In the genomic region with DNA sequence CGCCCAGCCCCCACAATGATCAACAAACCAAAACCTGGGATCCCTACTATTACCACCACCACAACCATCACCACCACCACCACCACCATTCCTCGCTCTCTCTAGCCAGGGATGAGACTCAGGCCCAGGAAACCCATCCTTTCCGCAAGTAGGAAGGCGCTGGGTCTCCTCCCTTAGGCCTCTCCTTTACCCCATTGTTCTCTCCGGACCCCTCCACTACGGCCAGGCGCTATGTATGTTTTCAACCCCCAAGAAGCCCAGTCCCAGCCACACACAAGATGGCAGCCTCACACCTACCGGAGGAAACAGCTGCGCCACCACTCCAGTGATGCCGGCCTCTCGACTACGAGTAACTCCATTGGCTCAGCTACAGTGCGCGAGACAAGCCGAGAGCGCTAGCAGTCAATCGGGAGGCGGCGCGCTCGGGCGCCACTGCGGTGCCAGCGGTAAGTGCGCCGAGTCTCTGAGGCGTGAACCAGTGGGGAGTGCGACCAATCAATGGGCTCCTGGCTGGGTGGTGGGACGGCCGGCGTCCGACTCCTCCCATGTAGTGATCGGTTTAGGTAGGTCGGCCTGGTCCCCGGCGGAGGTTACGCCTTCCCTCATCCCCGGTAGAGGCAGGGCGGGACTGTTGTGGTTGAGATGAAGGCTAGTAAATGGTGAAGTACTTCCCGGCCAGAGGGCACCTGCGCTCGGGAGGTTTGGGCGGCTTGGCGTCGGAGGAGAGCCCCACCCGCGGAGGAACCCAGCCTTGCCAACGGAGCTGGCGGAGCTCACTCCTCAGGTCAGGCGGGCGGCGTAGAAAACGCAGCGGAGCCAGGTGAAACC, we compare ENCODE assay signal across 8 cellular contexts. TPM values are rescaled to one million over a fixed set of nuclear protein-coding genes. Genes with fewer than 3 reads are reported as not detected.
A peak's percentile ranks its signal among the peaks of the same experiment; 100 is the strongest.
DNase-seq lines count a peak whose midpoint lies in the region; ATAC-seq and TF ChIP-seq lines count a peak whose summit lies in the region.

A gene (minus strand): TSS at position 376 of the 828 bp plus-strand sequence. CDS start 61,154 bp downstream, outside the sequence.
A gene with protein sequence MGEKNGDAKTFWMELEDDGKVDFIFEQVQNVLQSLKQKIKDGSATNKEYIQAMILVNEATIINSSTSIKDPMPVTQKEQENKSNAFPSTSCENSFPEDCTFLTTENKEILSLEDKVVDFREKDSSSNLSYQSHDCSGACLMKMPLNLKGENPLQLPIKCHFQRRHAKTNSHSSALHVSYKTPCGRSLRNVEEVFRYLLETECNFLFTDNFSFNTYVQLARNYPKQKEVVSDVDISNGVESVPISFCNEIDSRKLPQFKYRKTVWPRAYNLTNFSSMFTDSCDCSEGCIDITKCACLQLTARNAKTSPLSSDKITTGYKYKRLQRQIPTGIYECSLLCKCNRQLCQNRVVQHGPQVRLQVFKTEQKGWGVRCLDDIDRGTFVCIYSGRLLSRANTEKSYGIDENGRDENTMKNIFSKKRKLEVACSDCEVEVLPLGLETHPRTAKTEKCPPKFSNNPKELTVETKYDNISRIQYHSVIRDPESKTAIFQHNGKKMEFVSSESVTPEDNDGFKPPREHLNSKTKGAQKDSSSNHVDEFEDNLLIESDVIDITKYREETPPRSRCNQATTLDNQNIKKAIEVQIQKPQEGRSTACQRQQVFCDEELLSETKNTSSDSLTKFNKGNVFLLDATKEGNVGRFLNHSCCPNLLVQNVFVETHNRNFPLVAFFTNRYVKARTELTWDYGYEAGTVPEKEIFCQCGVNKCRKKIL (plus strand): TSS at position 586 of the 828 bp plus-strand sequence. CDS start 7,620 bp downstream, outside the sequence.

- H3K4ac ChIP-seq in IMR-90 (ENCODE audit: low read depth, low read length): peak within 1 kb of the TSS; percentile 99

- H3K27ac Mint-ChIP-seq in activated T-cell treated with anti-CD3 and anti-CD28 coated beads, Interleukin-2, amount 50 U/mL, for 24 hours: peak within 1 kb of the TSS; percentile 96

- dilution Hi-C loops in IMR-90 (cut with HindIII; ENCODE audit: low sequenced_read_pairs, unreplicated experiment): no loop called here

- peak; percentile 97 for ATAC-seq in GM21528 (IDR thresholded peaks at IDR 0.05; ENCODE audit: low FRiP score, unreplicated experiment)
- ATAC-seq in IMR-90 (ENCODE audit: low read depth): peak; percentile 97

- H2AK9ac ChIP-seq in IMR-90 (replicated peaks; ENCODE audit: low read depth, low read length, poor library complexity): peak within 1 kb of the TSS; percentile 98

- peak; percentile 48 for TF ChIP-seq CTCF in IMR-90 (conservative IDR thresholded peaks at IDR 0.05; ENCODE audit: low read depth, low read length)

- H2AFZ ChIP-seq in IMR-90 (replicated peaks; ENCODE audit: low read length, poor library complexity): peak within 1 kb of the TSS; percentile 95

- intact Hi-C loops in IMR-90 (cut with micrococcal nuclease): loop anchor here (1.0 to 2.0 kb wide), 5 partner anchors 51 to 163 kb away; a partner anchor contains a TSS

- CTCF ChIA-PET in IMR-90 (lab: Yijun Ruan, JAX): interaction anchor here (0.5 to 1.3 kb wide), 5 partner anchors 9 to 165 kb away, joined by 3 to 5 read pairs (median 3); no protein-coding TSS in a partner anchor

- peak within 1 kb of the TSS; percentile 77 to 99 for H4K8ac ChIP-seq in IMR-90 (ENCODE audit: low read depth in 2 of 2, low read length in 2 of 2)

- no TSS peak for BruUV-seq in IMR-90 (replicated peaks; lab: Mats Ljungman, UMichigan)

- H3K4me1 ChIP-seq in IMR-90 (ENCODE audit: control insufficient read depth, insufficient read depth, low read length) (no peaks in the 10 kb centered on the region), mucosa of rectum (ENCODE audit: control insufficient read depth in 2 of 2, insufficient read depth in 2 of 2, low read length in 2 of 2) (peaks cover 11 to 17% of the 10 kb centered on the region in 2 donors)

- peak within 1 kb of the TSS; percentile 90 for H2BK20ac ChIP-seq in IMR-90 (ENCODE audit: low read depth, low read length)

- H3K36me3 ChIP-seq in IMR-90 (ENCODE audit: control insufficient read depth, insufficient read depth, low read length) (peaks cover 2% of the 10 kb centered on the region; the same call in 1 of the 2 replicates), mucosa of rectum (ENCODE audit: control insufficient read depth in 2 of 2, insufficient read depth in 2 of 2, low read length in 2 of 2) (no peaks in the 10 kb centered on the region)

- peak within 1 kb of the TSS; percentile 93 for H3K27ac ChIP-seq in IMR-90 (ENCODE audit: insufficient read depth, low read length)
- peak within 1 kb of the TSS; percentile 94 to 96 for H3K27ac ChIP-seq in mucosa of rectum (ENCODE audit: low read depth in 2 of 2, low read length in 2 of 2)

- in situ Hi-C loops in IMR-90 (cut with MboI; ENCODE audit: low sequenced_read_pairs): loop anchor here (5.0 kb wide), 1 partner anchor 137 kb away; no protein-coding TSS in a partner anchor

- no peaks in the 10 kb centered on the region for H3K27me3 Mint-ChIP-seq in activated T-cell treated with anti-CD3 and anti-CD28 coated beads, Interleukin-2, amount 50 U/mL, for 24 hours

- 1% methylated on average over 21 of the region's 54 CpGs; no CpG with 5 or more reads in 1 of the 2 experiments for WGBS in IMR-90 (ENCODE audit: extremely low coverage in 2 of 2, insufficient read length in 1 of 2), 2 experiments

- H3K4me2 ChIP-seq in IMR-90 (ENCODE audit: low read depth, low read length): peak within 1 kb of the TSS; percentile 89

- peak within 1 kb of the TSS; percentile 95 for H2AK5ac ChIP-seq in IMR-90 (ENCODE audit: low read depth, low read length)

- H2BK15ac ChIP-seq in IMR-90 (ENCODE audit: low read depth, low read length): peak within 1 kb of the TSS; percentile 76; the same call in 2 of the 3 replicates

- peaks cover 39% of the 10 kb centered on the region for H3K36me3 Mint-ChIP-seq in activated T-cell treated with anti-CD3 and anti-CD28 coated beads, Interleukin-2, amount 50 U/mL, for 24 hours (ENCODE audit: low read depth)

- POLR2A ChIA-PET in IMR-90 (lab: Charles Lee; ENCODE audit: unreplicated experiment): interaction anchor here (0.6 to 0.7 kb wide), 3 partner anchors 53 to 165 kb away, joined by 3 to 4 read pairs (median 3); no protein-coding TSS in a partner anchor

- peaks cover 62% of the 10 kb centered on the region for H3K4me1 Mint-ChIP-seq in activated T-cell treated with anti-CD3 and anti-CD28 coated beads, Interleukin-2, amount 50 U/mL, for 24 hours (ENCODE audit: low read depth)

- DNase-seq in DMS153 (lab: John Stamatoyannopoulos, UW) (peak; percentile 99), IMR-90 (peak; percentile 99), OCI-M2 (lab: John Stamatoyannopoulos, UW; ENCODE audit: unreplicated experiment) (peak; percentile 96), erythroblast (lab: John Stamatoyannopoulos, UW) (peak; percentile 99)
- DNase-seq in activated T-cell treated with anti-CD3 and anti-CD28 coated beads, Interleukin-2, amount 50 U/mL, for 24 hours: peak; percentile 98
- DNase-seq in stimulated activated CD8-positive, alpha-beta memory T cell treated with anti-CD3 and anti-CD28 coated beads, Interleukin-4, amount 100 ng/mL, for 48 hours: peak; percentile 98

- TF ChIP-seq POLR2A in IMR-90 (IDR thresholded peaks at IDR 0.05; ENCODE audit: low read depth, low read length) (peak; percentile 85), erythroblast (IDR thresholded peaks at IDR 0.05; ENCODE audit: low read length) (peak; percentile 91)

- H3K4me3 ChIP-seq in IMR-90 (ENCODE audit: insufficient read depth, low read depth, low read length) (peak within 1 kb of the TSS; percentile 66), mucosa of rectum (ENCODE audit: low read length in 2 of 2) (peak within 1 kb of the TSS; percentile 86 to 96)

- peak within 1 kb of the TSS; percentile 93 for H3K56ac ChIP-seq in IMR-90 (ENCODE audit: extremely low read depth, insufficient read depth, low read length)

- H3K18ac ChIP-seq in IMR-90 (ENCODE audit: low read depth, low read length): peak within 1 kb of the TSS; percentile 76

- peak within 1 kb of the TSS; percentile 86 for H4K5ac ChIP-seq in IMR-90 (ENCODE audit: low read depth, low read length)

- peak within 1 kb of the TSS; percentile 99 for H2BK5ac ChIP-seq in IMR-90 (ENCODE audit: low read depth, low read length, poor library complexity, severe bottlenecking)

- H3K27me3 ChIP-seq in IMR-90 (ENCODE audit: control insufficient read depth, insufficient read depth, low read length): no peaks in the 10 kb centered on the region
- no peaks in the 10 kb centered on the region for H3K27me3 ChIP-seq in mucosa of rectum (ENCODE audit: control insufficient read depth in 2 of 2, insufficient read depth in 2 of 2, low read length in 2 of 2)

- H3K9ac ChIP-seq in IMR-90 (ENCODE audit: low read depth, low read length) (peak within 1 kb of the TSS; percentile 86), mucosa of rectum (ENCODE audit: low read depth in 1 of 2, low read length in 2 of 2) (peak within 1 kb of the TSS; percentile 93)

- peak within 1 kb of the TSS; percentile 100 for H3K23ac ChIP-seq in IMR-90 (ENCODE audit: low read depth, low read length)

- H4K20me1 ChIP-seq in IMR-90 (ENCODE audit: insufficient read depth, low read length): no peaks in the 10 kb centered on the region

- 0 out of 2 replicates have a peak, but pooled peaks cover 4% of the 10 kb centered on the region for H3K9me1 ChIP-seq in IMR-90 (ENCODE audit: insufficient read depth, low read length)

- no peak for TF ChIP-seq RAD21 in IMR-90 (IDR thresholded peaks at IDR 0.05; ENCODE audit: low read length)

- peak within 1 kb of the TSS; percentile 93 for H2BK120ac ChIP-seq in IMR-90 (ENCODE audit: low read depth, low read length)

- H4K91ac ChIP-seq in IMR-90 (ENCODE audit: insufficient read depth, low read depth, low read length): peak within 1 kb of the TSS; percentile 98

- H3K9me3 ChIP-seq in IMR-90 (ENCODE audit: control insufficient read depth, insufficient read depth, low read length): no peaks in the 10 kb centered on the region
- no peaks in the 10 kb centered on the region for H3K9me3 ChIP-seq in mucosa of rectum (ENCODE audit: control insufficient read depth in 2 of 2, low read length in 2 of 2)

- H3K4me3 Mint-ChIP-seq in activated T-cell treated with anti-CD3 and anti-CD28 coated beads, Interleukin-2, amount 50 U/mL, for 24 hours: peak within 1 kb of the TSS; percentile 90

- H3K14ac ChIP-seq in IMR-90 (replicated peaks; ENCODE audit: low read depth, low read length): peak within 1 kb of the TSS; percentile 100

- H3K9me3 Mint-ChIP-seq in activated T-cell treated with anti-CD3 and anti-CD28 coated beads, Interleukin-2, amount 50 U/mL, for 24 hours: peaks cover 2% of the 10 kb centered on the region

- peaks cover 25 to 41% of the 10 kb centered on the region in 2 experiments for H3K79me1 ChIP-seq in IMR-90 (ENCODE audit: low read depth in 1 of 2, low read length in 2 of 2)

RNA-seq across cellular contexts. Expression of the first gene that starts in this region (rescaled TPM):
- 16.7 and 21.9 TPM in 2 replicates for total RNA-seq in IMR-90 (2012; rRNA removed)
- 6.6 and 8.5 TPM in 2 replicates for polyA plus RNA-seq in IMR-90 (2012; rRNA removed)
- polyA plus RNA-seq in IMR-90 (2012; cell fraction: cytosol; rRNA removed): 2.4 and 3.2 TPM in 2 replicates
- 2.4 and 6.0 TPM in 2 replicates for polyA plus RNA-seq in IMR-90 (2012; cell fraction: nucleus; rRNA removed; ENCODE audit: low replicate concordance)

RNA-seq across cellular contexts. Expression of the second gene that starts in this region (rescaled TPM):
- total RNA-seq in IMR-90 (2012; rRNA removed): 5.7 and 8.6 TPM in 2 replicates
- 2.9 and 4.3 TPM in 2 replicates for polyA plus RNA-seq in IMR-90 (2012; rRNA removed)
- polyA plus RNA-seq in IMR-90 (2012; cell fraction: cytosol; rRNA removed): 0.33 and 0.35 TPM in 2 replicates
- 1.1 and 6.2 TPM in 2 replicates for polyA plus RNA-seq in IMR-90 (2012; cell fraction: nucleus; rRNA removed; ENCODE audit: low replicate concordance)

Comparison
In these comparisons a context has a peak if more than half of its experiments do, and no peak if none do; other contexts are left out.
1. Peak in every context shown above with its lines: DNase-seq, ATAC-seq, H3K4me3 ChIP-seq and H3K27ac ChIP-seq.